In genomic region chr16:4697867-4698291, GRCh38 we compare ENCODE assay signal across 23 cellular contexts. TPM values are rescaled to one million over a fixed set of nuclear protein-coding genes. Genes with fewer than 3 reads are reported as not detected.
DNase-seq lines count a peak whose midpoint lies in the region; ATAC-seq, FAIRE-seq and TF ChIP-seq lines count a peak whose summit lies in the region.
"Had no signal": no experiment of that assay in that cellular context is flagged by ENCODE, and none has a peak within 500 bp of the region (broad histone marks: within the 10 kb centered on the region; RNA-seq: fewer than 3 reads in every experiment).

No MANE protein-coding gene starts in this region.

- RAD21 ChIA-PET in GM12878 (lab: Charles Lee; ENCODE audit: unreplicated experiment): no interaction called here

- no peak overlapping the region for H2BK15ac ChIP-seq in neuronal stem cell (ENCODE audit: low read length)

- POLR2A ChIA-PET in HepG2 (lab: Yijun Ruan, JAX) (interaction anchor here (1.3 to 1.4 kb wide), 2 partner anchors 71 to 82 kb away, joined by 3 read pairs; no protein-coding TSS in a partner anchor), GM12878 (lab: Charles Lee) (no interaction called here)

- FAIRE-seq in HepG2 (lab: Jason Lieb, UNC): no peak
- no peak for FAIRE-seq in GM12878 (lab: Jason Lieb, UNC)
- FAIRE-seq: RCC 7860 had no signal

- H3K9ac ChIP-seq in HepG2 (ENCODE audit: insufficient read depth, low read depth, low read length): no peak overlapping the region
- H3K9ac ChIP-seq in GM12878 (ENCODE audit: control insufficient read depth, insufficient read depth, low read length): no peak overlapping the region
- H3K9ac ChIP-seq in neuronal stem cell (ENCODE audit: low read depth, low read length, poor library complexity): no peak overlapping the region
- H3K9ac ChIP-seq: GM23248 had no signal

- TF ChIP-seq RAD21 in HepG2 (CRISPR knock-in tag; IDR thresholded peaks at IDR 0.05) (no peak), GM12878 (IDR thresholded peaks at IDR 0.05; ENCODE audit: insufficient read depth, low read depth, low read length) (no peak)

- H3K4ac ChIP-seq in neuronal stem cell (ENCODE audit: low read length): no peak overlapping the region

- WGBS in HepG2 (ENCODE audit: low lambda C conversion rate): 81% methylated on average over 4 of the region's 9 CpGs
- no CpG with 5 or more reads among the region's 9 CpGs for WGBS in right lobe of liver (ENCODE audit: insufficient coverage, low coverage, low lambda C conversion rate, missing lambda C conversion rate)
- WGBS in GM12878 (ENCODE audit: insufficient coverage, insufficient replicate concordance, low lambda C conversion rate, missing lambda C conversion rate): 87% methylated on average over 9 of the region's 9 CpGs
- whole genome bisulfite sequencing in neuronal stem cell (ENCODE audit: extremely low coverage in 2 of 2, insufficient read length in 2 of 2, insufficient replicate concordance in 1 of 2), 2 donors: no CpG with 5 or more reads among the region's 9 CpGs
- WGBS in hepatocyte (ENCODE audit: low lambda C conversion rate, missing lambda C conversion rate): 89% methylated on average over 9 of the region's 9 CpGs

- no peak overlapping the region for H3K4me2 ChIP-seq in HepG2 (ENCODE audit: low read depth, low read length)
- no peak overlapping the region for H3K4me2 ChIP-seq in GM12878 (ENCODE audit: control insufficient read depth, insufficient read depth)
- no peak overlapping the region for H3K4me2 ChIP-seq in neuronal stem cell (ENCODE audit: insufficient read depth, low read length, poor library complexity, severe bottlenecking)
- H3K4me2 ChIP-seq in hepatocyte: no peak overlapping the region

- H3K4me3 ChIP-seq in HepG2 (replicated peaks in 1 of 3; ENCODE audit: insufficient read depth in 1 of 3, low read depth in 2 of 3, low read length in 3 of 3) (no peak overlapping the region), right lobe of liver (no peak overlapping the region), GM12878 (no peak overlapping the region), neuronal stem cell (ENCODE audit: low read length in 2 of 2) (no peak overlapping the region), hepatocyte (no peak overlapping the region)
- H3K4me3 ChIP-seq: GM23248, HAP-1, MG63, SK-N-MC had no signal

- no peak overlapping the region for H2BK12ac ChIP-seq in neuronal stem cell (ENCODE audit: low read length)

- SMC1A ChIA-PET in GM12878 (lab: Charles Lee; ENCODE audit: uncharacterized antibody, unreplicated experiment): no interaction called here

- H3K36me3 ChIP-seq in HepG2 (replicated peaks in 1 of 2; ENCODE audit: control insufficient read depth in 1 of 2, insufficient read depth in 2 of 2, low read length in 2 of 2) (peaks cover 29 to 55% of the 10 kb centered on the region in 2 experiments), right lobe of liver (peaks cover 0 to 31% (median 3%) of the 10 kb centered on the region in 4 donors), GM12878 (ENCODE audit: control insufficient read depth in 2 of 2, insufficient read depth in 2 of 2, low read length in 1 of 2) (peaks cover 10 to 42% of the 10 kb centered on the region in 2 experiments; a peak in 3 of 4 replicates), neuronal stem cell (replicated peaks in 1 of 2; ENCODE audit: control insufficient read depth in 2 of 2, insufficient read depth in 2 of 2, low read length in 2 of 2) (peaks cover 56 to 80% of the 10 kb centered on the region in 2 donors), hepatocyte (replicated peaks; ENCODE audit: insufficient read depth, low read depth) (no peaks in the 10 kb centered on the region)

- BruUV-seq in HepG2 (replicated peaks; lab: Mats Ljungman, UMichigan): no TSS peak
- BruUV-seq in GM12878 (replicated peaks; lab: Mats Ljungman, UMichigan): no TSS peak

- H3K9me2 ChIP-seq in hepatocyte (replicated peaks; ENCODE audit: insufficient read depth): no peaks in the 10 kb centered on the region

- H3K4me1 ChIP-seq in HepG2 (ENCODE audit: insufficient read depth, low read length) (peaks cover 38% of the 10 kb centered on the region), right lobe of liver (peaks cover 0 to 22% (median 6%) of the 10 kb centered on the region in 4 donors), GM12878 (ENCODE audit: control insufficient read depth, insufficient read depth, low read length) (peaks cover 7% of the 10 kb centered on the region), neuronal stem cell (ENCODE audit: control insufficient read depth in 2 of 2, insufficient read depth in 1 of 2, low read depth in 1 of 2, low read length in 2 of 2) (peaks cover 6 to 8% of the 10 kb centered on the region in 2 donors), hepatocyte (ENCODE audit: insufficient read depth) (peaks cover 22% of the 10 kb centered on the region)
- H3K4me1 ChIP-seq: Caco-2 had no signal

- CTCF ChIA-PET in HepG2 (lab: Yijun Ruan, JAX; ENCODE audit: low intra/inter-chr PET ratio, low total read pairs) (no interaction called here), GM12878 (lab: Yijun Ruan, JAX) (no interaction called here)

- H3K79me1 ChIP-seq in neuronal stem cell (ENCODE audit: low read depth, low read length): peaks cover 20% of the 10 kb centered on the region

- H2AK5ac ChIP-seq in neuronal stem cell (ENCODE audit: low read depth, low read length): no peak overlapping the region

- H4K8ac ChIP-seq in neuronal stem cell (ENCODE audit: low read depth, low read length): peak overlapping the region; percentile 48

- no peak for TF ChIP-seq EP300 in HepG2 (IDR thresholded peaks at IDR 0.05; ENCODE audit: low read depth in 2 of 2, low read length in 2 of 2)
- TF ChIP-seq EP300 in HepG2 (CRISPR knock-in tag; IDR thresholded peaks at IDR 0.05; ENCODE audit: borderline replicate concordance): no peak
- no peak for TF ChIP-seq EP300 in GM12878 (IDR thresholded peaks at IDR 0.05; ENCODE audit: borderline replicate concordance in 1 of 2, control insufficient read depth in 1 of 2, low read depth in 2 of 2, low read length in 2 of 2)

- no peak overlapping the region for H3K18ac ChIP-seq in neuronal stem cell (ENCODE audit: low read length)

- H3K79me2 ChIP-seq in HepG2 (ENCODE audit: insufficient read depth, low read length) (peaks cover 3% of the 10 kb centered on the region), GM12878 (ENCODE audit: control insufficient read depth, insufficient read depth, low read length) (peaks cover 11% of the 10 kb centered on the region), hepatocyte (peaks cover 17% of the 10 kb centered on the region)

- no peak overlapping the region for H3K14ac ChIP-seq in neuronal stem cell (ENCODE audit: low read length)

- H3K27ac ChIP-seq in HepG2 (ENCODE audit: extremely low read length, insufficient read depth, low read length): peak overlapping the region; percentile 31
- no peak overlapping the region for H3K27ac ChIP-seq in right lobe of liver
- no peak overlapping the region for H3K27ac ChIP-seq in GM12878 (ENCODE audit: control insufficient read depth, insufficient read depth)
- no peak overlapping the region for H3K27ac ChIP-seq in neuronal stem cell (replicated peaks; ENCODE audit: low read length)
- no peak overlapping the region for H3K27ac ChIP-seq in hepatocyte
- H3K27ac ChIP-seq: GM23248, SK-N-MC had no signal

- ATAC-seq in HepG2: no peak
- no peak for ATAC-seq in right lobe of liver
- ATAC-seq in GM12878: no peak

- no peaks in the 10 kb centered on the region for H4K20me1 ChIP-seq in HepG2 (ENCODE audit: insufficient read depth, low read length)
- no peaks in the 10 kb centered on the region for H4K20me1 ChIP-seq in GM12878 (ENCODE audit: control insufficient read depth, insufficient read depth)
- H4K20me1 ChIP-seq in hepatocyte (ENCODE audit: insufficient read depth, poor library complexity, severe bottlenecking): no peaks in the 10 kb centered on the region

- TF ChIP-seq CTCF in HepG2 (CRISPR knock-in tag; IDR thresholded peaks at IDR 0.05) (no peak), right lobe of liver (IDR thresholded peaks at IDR 0.05) (no peak), GM12878 (IDR thresholded peaks at IDR 0.05 in 2 of 3, conservative IDR thresholded peaks at IDR 0.05 in 1 of 3; ENCODE audit: control insufficient read depth in 2 of 3, extremely low read depth in 1 of 3, insufficient read depth in 1 of 3, low read depth in 3 of 3, low read length in 3 of 3) (no peak), hepatocyte (IDR thresholded peaks at IDR 0.05; ENCODE audit: poor library complexity) (no peak)

- H3K9me3 ChIP-seq in HepG2 (ENCODE audit: low read length) (no peaks in the 10 kb centered on the region), right lobe of liver (no peaks in the 10 kb centered on the region), GM12878 (replicated peaks; ENCODE audit: control insufficient read depth, insufficient read depth, low read length) (no peaks in the 10 kb centered on the region), neuronal stem cell (replicated peaks in 1 of 2; ENCODE audit: control insufficient read depth in 2 of 2, insufficient read depth in 1 of 2, low read depth in 1 of 2, low read length in 2 of 2) (no peaks in the 10 kb centered on the region), hepatocyte (ENCODE audit: low read depth) (no peaks in the 10 kb centered on the region)
- H3K9me3 ChIP-seq: Caco-2, HAP-1, MG63 had no signal

- no peaks in the 10 kb centered on the region for H3K27me3 ChIP-seq in HepG2 (ENCODE audit: control insufficient read depth in 1 of 2, insufficient read depth in 2 of 2, low read length in 2 of 2)
- no peaks in the 10 kb centered on the region for H3K27me3 ChIP-seq in right lobe of liver
- no peaks in the 10 kb centered on the region for H3K27me3 ChIP-seq in GM12878 (replicated peaks in 1 of 2; ENCODE audit: control insufficient read depth in 2 of 2, insufficient read depth in 2 of 2, low read length in 1 of 2)
- H3K27me3 ChIP-seq in neuronal stem cell (ENCODE audit: control insufficient read depth in 3 of 3, insufficient read depth in 3 of 3, low read depth in 1 of 3, low read length in 3 of 3): no peaks in the 10 kb centered on the region
- H3K27me3 ChIP-seq in hepatocyte: no peaks in the 10 kb centered on the region
- H3K27me3 ChIP-seq: MG63 had no signal

- H2AFZ ChIP-seq in HepG2 (ENCODE audit: low read length) (no peak overlapping the region), GM12878 (ENCODE audit: control insufficient read depth, low read depth, low read length) (no peak overlapping the region), neuronal stem cell (ENCODE audit: low read length) (no peak overlapping the region), hepatocyte (no peak overlapping the region)
- H2AFZ ChIP-seq: GM23248 had no signal

- H4K91ac ChIP-seq in neuronal stem cell (ENCODE audit: low read depth, low read length, poor library complexity): no peak overlapping the region

- intact Hi-C loops in HepG2 (cut with micrococcal nuclease; ENCODE audit: unreplicated experiment): no loop called here
- intact Hi-C loops in right lobe of liver (cut with DNase I): loop anchor here in 1 of 2 donors (5.0 kb wide), 1 partner anchor 249 kb away; no protein-coding TSS in a partner anchor
- intact Hi-C loops in GM12878 (cut with micrococcal nuclease; ENCODE audit: unreplicated experiment): no loop called here
- intact Hi-C loops in head of caudate nucleus (cut with DNase I): loop anchor here (5.0 kb wide), 1 partner anchor 259 kb away; the partner anchor contains the start of gene SEC14L5

- no peak overlapping the region for H2BK5ac ChIP-seq in neuronal stem cell (ENCODE audit: low read length)

- TF ChIP-seq POLR2A in HepG2 (IDR thresholded peaks at IDR 0.05; ENCODE audit: insufficient read depth in 1 of 2, low read depth in 2 of 2, low read length in 2 of 2): peak in 1 of 2 experiments; percentile 7; a peak in 1 of 4 replicates
- TF ChIP-seq POLR2A in right lobe of liver (IDR thresholded peaks at IDR 0.05): no peak
- TF ChIP-seq POLR2A in GM12878 (IDR thresholded peaks at IDR 0.05; ENCODE audit: low read depth, low read length): 0 out of 2 replicates have a peak, but pooled peaks have one; percentile 24

- in situ Hi-C loops in HepG2 (cut with HindIII; ENCODE audit: extremely low pct_ligation_motif_present, low pct_unique_long_range_greater_than_20kb) (no loop called here), GM12878 (cut with MboI) (no loop called here)

- DNase-seq in HepG2 (ENCODE audit: low spot score): no peak
- DNase-seq in right lobe of liver: no peak
- no peak for DNase-seq in GM12878 (ENCODE audit: low read depth, low spot score)
- no peak for DNase-seq in neuronal stem cell (ENCODE audit: low spot score)
- no peak for DNase-seq in head of caudate nucleus
- no peak for DNase-seq in SIG-M5 (lab: John Stamatoyannopoulos, UW)
- DNase-seq in hepatocyte (ENCODE audit: low spot score): no peak
- DNase-seq: CD4-positive, alpha-beta memory T cell; DMS 273 treated with DMSO at 0.1 percent for 48 hours; DMS79 treated with DMSO at 0.1 percent for 48 hours; GM23248; MG63; NCI-H146; NCI-H2029 treated with DMSO at 0.1 percent for 48 hours; NCI-H345; NCI-H524; NCI-H774; Right ventricle myocardium superior; SW 1271 had no signal

- H3K23ac ChIP-seq in neuronal stem cell (ENCODE audit: low read depth, low read length, poor library complexity): peak overlapping the region; percentile 65

- no peak overlapping the region for H2BK120ac ChIP-seq in neuronal stem cell (ENCODE audit: low read depth, low read length)

RNA-seq across cellular contexts. Expression of gene NUDT16L1, which starts 4.5 kb away (rescaled TPM):
- 40.5 and 41.0 TPM in 2 replicates for total RNA-seq in HepG2 (2016; rRNA removed; fragmentation: Illumina TruSeq; extraction: Trizol)
- 10.3 and 11.1 TPM in 2 replicates for total RNA-seq in HepG2 (2016; cell fraction: cytosol; rRNA removed; fragmentation: Illumina TruSeq; extraction: Trizol; ENCODE audit: low read depth)
- total RNA-seq in HepG2 (2016; cell fraction: insoluble cytoplasmic fraction; rRNA removed; fragmentation: Illumina TruSeq; extraction: Trizol): 42.6 and 42.7 TPM in 2 replicates
- 18.6 and 20.4 TPM in 2 replicates for total RNA-seq in HepG2 (2016; cell fraction: membrane; rRNA removed; fragmentation: Illumina TruSeq; extraction: Trizol)
- total RNA-seq in HepG2 (2016; cell fraction: nucleus; rRNA removed; fragmentation: Illumina TruSeq; extraction: Trizol): 16.9 and 17.3 TPM in 2 replicates
- 28.0 and 28.9 TPM in 2 replicates for polyA plus RNA-seq in HepG2 (2011; rRNA removed)
- 27.9 and 47.5 TPM in 2 replicates for polyA plus RNA-seq in HepG2 (2011; cell fraction: cytosol; rRNA removed)
- 33.3 and 34.9 TPM in 2 replicates for polyA plus RNA-seq in HepG2 (2011; cell fraction: nucleus; rRNA removed)
- 17.6 and 17.9 TPM in 2 replicates for polyA plus RNA-seq in HepG2 (2012)
- polyA plus RNA-seq in HepG2 (2016; cell fraction: cytosol; fragmentation: Illumina TruSeq; extraction: Trizol; ENCODE audit: low read depth): 13.1 and 13.9 TPM in 2 replicates
- polyA plus RNA-seq in HepG2 (2016; cell fraction: insoluble cytoplasmic fraction; fragmentation: Illumina TruSeq; extraction: Trizol; ENCODE audit: low read depth): 49.7 and 50.3 TPM in 2 replicates
- 15.2 and 17.7 TPM in 2 replicates for polyA plus RNA-seq in HepG2 (2016; cell fraction: membrane; fragmentation: Illumina TruSeq; extraction: Trizol; ENCODE audit: low read depth)
- polyA plus RNA-seq in HepG2 (2016; cell fraction: nucleus; fragmentation: Illumina TruSeq; extraction: Trizol; ENCODE audit: insufficient read depth, low read depth): 32.3 and 35.4 TPM in 2 replicates
- polyA minus RNA-seq in HepG2 (2011; rRNA and poly(A)+ RNA removed; ENCODE audit: low replicate concordance): 14.3 and 41.1 TPM in 2 replicates
- 8.9 and 10.9 TPM in 2 replicates for polyA minus RNA-seq in HepG2 (2011; cell fraction: cytosol; rRNA and poly(A)+ RNA removed)
- polyA minus RNA-seq in HepG2 (2011; cell fraction: nucleus; rRNA and poly(A)+ RNA removed): 10.6 and 11.6 TPM in 2 replicates
- total RNA-seq in right lobe of liver: 10 to 100 TPM; 17.8 to 36.3 (median 23.0) TPM
- total RNA-seq in GM12878 (2013; cell fraction: nucleolus; rRNA removed): 9.6 and 9.7 TPM in 2 replicates
- 33.8 and 41.4 TPM in 2 replicates for total RNA-seq in GM12878 (2014; rRNA removed)
- total RNA-seq in GM12878 (2014; rRNA removed; fragmentation: Illumina TruSeq; extraction: Trizol): 11.5 and 12.6 TPM in 2 replicates
- 35.0 and 35.2 TPM in 2 replicates for total RNA-seq in GM12878 (2021)
- 9.6 TPM for polyA plus RNA-seq in GM12878 (2011; ENCODE audit: low read depth)
- polyA plus RNA-seq in GM12878 (2011; rRNA removed): 12.1 and 22.7 TPM in 2 replicates
- 32.8 and 53.2 TPM in 2 replicates for polyA plus RNA-seq in GM12878 (2011; cell fraction: cytosol; rRNA removed)
- polyA plus RNA-seq in GM12878 (2011; cell fraction: nucleus; rRNA removed): 35.5 and 49.8 TPM in 2 replicates
- 22.2 and 24.6 TPM in 2 replicates for polyA plus RNA-seq in GM12878 (2012)
- 3.0 and 10.6 TPM in 2 replicates for polyA plus RNA-seq in GM12878 (2014; fragmentation: Illumina TruSeq; extraction: Trizol)
- 1 to 10 TPM; 1.4 to 6.4 TPM for polyA plus RNA-seq in GM12878 (2014; fragmentation: Nextera tagmentation; extraction: Ambion mirVana)
- 36.6 and 41.6 TPM in 2 replicates for polyA plus RNA-seq in GM12878 (2014; rRNA removed)
- polyA plus RNA-seq in GM12878 (2016; fragmentation: Nextera tagmentation; extraction: Ambion mirVana): 10 to 100 TPM; 63.7 to 77.7 TPM
- 5.6 and 10.0 TPM in 2 replicates for polyA minus RNA-seq in GM12878 (2011; rRNA and poly(A)+ RNA removed)
- polyA minus RNA-seq in GM12878 (2011; cell fraction: cytosol; rRNA and poly(A)+ RNA removed): 3.9 and 5.0 TPM in 2 replicates
- polyA minus RNA-seq in GM12878 (2011; cell fraction: nucleus; rRNA and poly(A)+ RNA removed): 8.0 and 11.6 TPM in 2 replicates
- 24.6 TPM for polyA plus RNA-seq in neuronal stem cell (2013, experiment 1 of 2)
- polyA plus RNA-seq in neuronal stem cell (2013, experiment 2 of 2): 25.4 TPM
- 40.4 and 54.8 TPM in 2 replicates for total RNA-seq in hepatocyte
- polyA plus RNA-seq in hepatocyte: 78.8 and 80.5 TPM in 2 replicates

RNA-seq across cellular contexts. Expression of gene ANKS3, which starts 36.2 kb away (rescaled TPM):
- 6.6 and 15.9 TPM in 2 replicates for total RNA-seq in HepG2 (2016; rRNA removed; fragmentation: Illumina TruSeq; extraction: Trizol)
- 34.4 and 34.9 TPM in 2 replicates for total RNA-seq in HepG2 (2016; cell fraction: cytosol; rRNA removed; fragmentation: Illumina TruSeq; extraction: Trizol; ENCODE audit: low read depth)
- total RNA-seq in HepG2 (2016; cell fraction: insoluble cytoplasmic fraction; rRNA removed; fragmentation: Illumina TruSeq; extraction: Trizol): 6.2 and 13.8 TPM in 2 replicates
- total RNA-seq in HepG2 (2016; cell fraction: membrane; rRNA removed; fragmentation: Illumina TruSeq; extraction: Trizol): 29.2 and 30.9 TPM in 2 replicates
- 17.3 and 17.4 TPM in 2 replicates for total RNA-seq in HepG2 (2016; cell fraction: nucleus; rRNA removed; fragmentation: Illumina TruSeq; extraction: Trizol)
- 11.4 and 14.4 TPM in 2 replicates for polyA plus RNA-seq in HepG2 (2011; rRNA removed)
- polyA plus RNA-seq in HepG2 (2011; cell fraction: cytosol; rRNA removed): 5.8 and 7.5 TPM in 2 replicates
- polyA plus RNA-seq in HepG2 (2011; cell fraction: nucleus; rRNA removed): 58.0 and 68.7 TPM in 2 replicates
- 6.3 and 7.6 TPM in 2 replicates for polyA plus RNA-seq in HepG2 (2012)
- 2.4 and 2.5 TPM in 2 replicates for polyA plus RNA-seq in HepG2 (2016; cell fraction: cytosol; fragmentation: Illumina TruSeq; extraction: Trizol; ENCODE audit: low read depth)
- polyA plus RNA-seq in HepG2 (2016; cell fraction: insoluble cytoplasmic fraction; fragmentation: Illumina TruSeq; extraction: Trizol; ENCODE audit: low read depth): 3.9 and 5.0 TPM in 2 replicates
- polyA plus RNA-seq in HepG2 (2016; cell fraction: membrane; fragmentation: Illumina TruSeq; extraction: Trizol; ENCODE audit: low read depth): 3.0 and 4.2 TPM in 2 replicates
- 32.9 and 37.2 TPM in 2 replicates for polyA plus RNA-seq in HepG2 (2016; cell fraction: nucleus; fragmentation: Illumina TruSeq; extraction: Trizol; ENCODE audit: insufficient read depth, low read depth)
- 23.8 and 32.8 TPM in 2 replicates for polyA minus RNA-seq in HepG2 (2011; rRNA and poly(A)+ RNA removed; ENCODE audit: low replicate concordance)
- polyA minus RNA-seq in HepG2 (2011; cell fraction: cytosol; rRNA and poly(A)+ RNA removed): 3.9 and 4.8 TPM in 2 replicates
- polyA minus RNA-seq in HepG2 (2011; cell fraction: nucleus; rRNA and poly(A)+ RNA removed): 25.6 and 28.0 TPM in 2 replicates
- 10 to 100 TPM in 1 of 6 experiments, 1 to 10 TPM in 5; 4.7 to 10.7 (median 7.6) TPM for total RNA-seq in right lobe of liver
- total RNA-seq in GM12878 (2013; cell fraction: nucleolus; rRNA removed): 76.7 and 79.0 TPM in 2 replicates
- 11.2 and 14.2 TPM in 2 replicates for total RNA-seq in GM12878 (2014; rRNA removed)
- 6.7 and 8.2 TPM in 2 replicates for total RNA-seq in GM12878 (2014; rRNA removed; fragmentation: Illumina TruSeq; extraction: Trizol)
- 12.9 and 13.4 TPM in 2 replicates for total RNA-seq in GM12878 (2021)
- polyA plus RNA-seq in GM12878 (2011; ENCODE audit: low read depth): 3.7 TPM
- 7.0 and 9.1 TPM in 2 replicates for polyA plus RNA-seq in GM12878 (2011; rRNA removed)
- polyA plus RNA-seq in GM12878 (2011; cell fraction: cytosol; rRNA removed): 5.9 and 10.5 TPM in 2 replicates
- polyA plus RNA-seq in GM12878 (2011; cell fraction: nucleus; rRNA removed): 41.4 and 52.5 TPM in 2 replicates
- 7.3 and 7.7 TPM in 2 replicates for polyA plus RNA-seq in GM12878 (2012)
- polyA plus RNA-seq in GM12878 (2014; fragmentation: Illumina TruSeq; extraction: Trizol): 4.3 and 5.0 TPM in 2 replicates
- polyA plus RNA-seq in GM12878 (2014; fragmentation: Nextera tagmentation; extraction: Ambion mirVana): under 1 TPM; 0.29 to 0.52 TPM
- 12.2 and 15.4 TPM in 2 replicates for polyA plus RNA-seq in GM12878 (2014; rRNA removed)
- 1 to 10 TPM; 7.7 to 8.8 TPM for polyA plus RNA-seq in GM12878 (2016; fragmentation: Nextera tagmentation; extraction: Ambion mirVana)
- polyA minus RNA-seq in GM12878 (2011; rRNA and poly(A)+ RNA removed): 16.3 and 18.0 TPM in 2 replicates
- 4.5 and 9.0 TPM in 2 replicates for polyA minus RNA-seq in GM12878 (2011; cell fraction: cytosol; rRNA and poly(A)+ RNA removed)
- polyA minus RNA-seq in GM12878 (2011; cell fraction: nucleus; rRNA and poly(A)+ RNA removed): 10.6 and 23.4 TPM in 2 replicates
- 10.9 TPM for polyA plus RNA-seq in neuronal stem cell (2013, experiment 1 of 2)
- 11.0 TPM for polyA plus RNA-seq in neuronal stem cell (2013, experiment 2 of 2)
- total RNA-seq in hepatocyte: 17.4 and 18.5 TPM in 2 replicates
- polyA plus RNA-seq in hepatocyte: 11.7 and 14.8 TPM in 2 replicates

RNA-seq across cellular contexts. Expression of gene DNAAF8, which starts 36.5 kb away (rescaled TPM):
- total RNA-seq in HepG2 (2016; rRNA removed; fragmentation: Illumina TruSeq; extraction: Trizol) (0.38 and 0.44 TPM in 2 replicates), right lobe of liver (under 1 TPM in 5 of 6 experiments, not detected in 1; 0.12 to 0.92 (median 0.42) TPM), GM12878 (2014; rRNA removed) (0.22 and 0.56 TPM in 2 replicates), GM12878 (2014; rRNA removed; fragmentation: Illumina TruSeq; extraction: Trizol) (0.09 and 0.22 TPM in 2 replicates), GM12878 (2021) (0.21 and 0.36 TPM in 2 replicates), hepatocyte (0.23 and 0.64 TPM in 2 replicates)
- 0.44 and 0.81 TPM in 2 replicates for total RNA-seq in HepG2 (2016; cell fraction: cytosol; rRNA removed; fragmentation: Illumina TruSeq; extraction: Trizol; ENCODE audit: low read depth)
- 0.15 TPM in 1 of 2 replicates, not detected in the other for total RNA-seq in HepG2 (2016; cell fraction: insoluble cytoplasmic fraction; rRNA removed; fragmentation: Illumina TruSeq; extraction: Trizol)
- 0.14 and 0.65 TPM in 2 replicates for total RNA-seq in HepG2 (2016; cell fraction: membrane; rRNA removed; fragmentation: Illumina TruSeq; extraction: Trizol)
- 0.31 TPM in 1 of 2 replicates, not detected in the other for total RNA-seq in HepG2 (2016; cell fraction: nucleus; rRNA removed; fragmentation: Illumina TruSeq; extraction: Trizol)
- polyA plus RNA-seq in HepG2 (2011; rRNA removed) (0.27 TPM in 1 of 2 replicates, not detected in the other), GM12878 (2011; rRNA removed) (0.03 and 0.22 TPM in 2 replicates), GM12878 (2014; fragmentation: Illumina TruSeq; extraction: Trizol) (0.01 TPM in 1 of 2 replicates, not detected in the other), GM12878 (2014; fragmentation: Nextera tagmentation; extraction: Ambion mirVana) (not detected), GM12878 (2014; rRNA removed) (0.13 and 0.16 TPM in 2 replicates), GM12878 (2016; fragmentation: Nextera tagmentation; extraction: Ambion mirVana) (under 1 TPM; 0.21 to 0.78 TPM), hepatocyte (1.6 and 3.3 TPM in 2 replicates)
- polyA plus RNA-seq in HepG2 (2011; cell fraction: cytosol; rRNA removed): 0.03 and 0.16 TPM in 2 replicates
- polyA plus RNA-seq in HepG2 (2011; cell fraction: nucleus; rRNA removed): not detected in 2 replicates
- polyA plus RNA-seq in HepG2 (2012): 0.12 and 0.21 TPM in 2 replicates
- polyA plus RNA-seq in HepG2 (2016; cell fraction: cytosol; fragmentation: Illumina TruSeq; extraction: Trizol; ENCODE audit: low read depth): 0.15 and 0.24 TPM in 2 replicates
- 0.34 and 0.57 TPM in 2 replicates for polyA plus RNA-seq in HepG2 (2016; cell fraction: insoluble cytoplasmic fraction; fragmentation: Illumina TruSeq; extraction: Trizol; ENCODE audit: low read depth)
- polyA plus RNA-seq in HepG2 (2016; cell fraction: membrane; fragmentation: Illumina TruSeq; extraction: Trizol; ENCODE audit: low read depth): 0.17 and 0.40 TPM in 2 replicates
- not detected in 2 replicates for polyA plus RNA-seq in HepG2 (2016; cell fraction: nucleus; fragmentation: Illumina TruSeq; extraction: Trizol; ENCODE audit: insufficient read depth, low read depth)
- polyA minus RNA-seq in HepG2 (2011; rRNA and poly(A)+ RNA removed; ENCODE audit: low replicate concordance): 0.70 TPM in 1 of 2 replicates, not detected in the other
- polyA minus RNA-seq in HepG2 (2011; cell fraction: cytosol; rRNA and poly(A)+ RNA removed): not detected in 2 replicates
- polyA minus RNA-seq in HepG2 (2011; cell fraction: nucleus; rRNA and poly(A)+ RNA removed): 0.50 TPM in 1 of 2 replicates, not detected in the other
- not detected in 2 replicates for total RNA-seq in GM12878 (2013; cell fraction: nucleolus; rRNA removed)
- 0.39 TPM for polyA plus RNA-seq in GM12878 (2011; ENCODE audit: low read depth)
- 0.24 and 0.30 TPM in 2 replicates for polyA plus RNA-seq in GM12878 (2011; cell fraction: cytosol; rRNA removed)
- 0.31 and 0.37 TPM in 2 replicates for polyA plus RNA-seq in GM12878 (2011; cell fraction: nucleus; rRNA removed)
- 0.31 and 0.51 TPM in 2 replicates for polyA plus RNA-seq in GM12878 (2012)
- 0.07 and 0.57 TPM in 2 replicates for polyA minus RNA-seq in GM12878 (2011; rRNA and poly(A)+ RNA removed)
- polyA minus RNA-seq in GM12878 (2011; cell fraction: cytosol; rRNA and poly(A)+ RNA removed): not detected in 2 replicates
- polyA minus RNA-seq in GM12878 (2011; cell fraction: nucleus; rRNA and poly(A)+ RNA removed): not detected in 2 replicates
- 0.29 TPM for polyA plus RNA-seq in neuronal stem cell (2013, experiment 1 of 2)
- polyA plus RNA-seq in neuronal stem cell (2013, experiment 2 of 2): 0.17 TPM
